ENCODE assay signal across 8 cellular contexts in the genomic region with DNA sequence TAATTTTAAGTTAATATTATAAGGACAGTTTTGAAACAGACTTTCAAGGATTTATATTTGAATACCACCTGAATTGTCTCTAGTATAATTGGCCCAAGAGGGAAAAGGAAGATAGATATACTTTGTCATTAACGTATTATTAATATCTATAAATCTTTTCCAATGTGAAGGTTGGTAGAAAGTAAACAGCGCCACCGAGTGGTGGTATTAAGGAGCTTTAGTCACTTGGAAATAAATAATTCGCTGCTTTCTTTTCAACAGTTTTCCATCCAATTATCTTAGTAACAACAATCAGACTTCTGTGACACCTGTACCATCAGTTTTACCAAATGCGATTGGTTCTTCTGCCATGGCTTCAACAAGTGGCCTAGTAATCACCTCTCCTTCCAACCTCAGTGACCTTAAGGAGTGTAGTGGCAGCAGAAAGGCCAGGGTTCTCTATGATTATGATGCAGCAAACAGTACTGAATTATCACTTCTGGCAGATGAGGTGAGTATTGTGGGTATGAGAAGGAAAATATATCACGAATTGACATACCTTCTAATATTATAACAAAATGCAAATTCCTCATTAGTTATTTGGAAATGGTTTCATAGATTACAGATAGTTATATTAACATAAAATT. TPM values are rescaled to one million over a fixed set of nuclear protein-coding genes. Genes with fewer than 3 reads are reported as not detected.
A peak's percentile ranks its signal among the peaks of the same experiment; 100 is the strongest.
DNase-seq lines count a peak whose midpoint lies in the region; ATAC-seq and TF ChIP-seq lines count a peak whose summit lies in the region.

No MANE protein-coding gene starts in this region.

- TF ChIP-seq EP300 in Ishikawa (IDR thresholded peaks at IDR 0.05; ENCODE audit: borderline replicate concordance): no peak

- TF ChIP-seq RAD21 in Ishikawa (IDR thresholded peaks at IDR 0.05; ENCODE audit: low read depth): peak; percentile 47; the same call in 1 of the 2 replicates

- TF ChIP-seq POLR2A in gastrocnemius medialis (IDR thresholded peaks at IDR 0.05): no peak

- no peaks in the 10 kb centered on the region for H3K4me1 ChIP-seq in gastrocnemius medialis

- intact Hi-C loops in gastrocnemius medialis (cut with DNase I; ENCODE audit: low total_unique reads): loop anchor here (1.0 to 5.0 kb wide), 2 partner anchors 38 to 270 kb away; partner anchors contain the start of gene SH3GLB1

- no peak overlapping the region for H3K4me3 ChIP-seq in fibroblast of mammary gland (ENCODE audit: control insufficient read depth, low read depth, low read length)
- H3K4me3 ChIP-seq in gastrocnemius medialis: no peak overlapping the region

- peaks cover 0 to 79% of the 10 kb centered on the region in 2 donors for H3K36me3 ChIP-seq in gastrocnemius medialis

- peak in 1 of 2 donors; percentile 43 for ATAC-seq in gastrocnemius medialis

- H3K27me3 ChIP-seq in gastrocnemius medialis: no peaks in the 10 kb centered on the region

- H3K27ac ChIP-seq in VCaP (no peak overlapping the region), gastrocnemius medialis (no peak overlapping the region)

- peak; percentile 61 for DNase-seq in DMS 273 (lab: John Stamatoyannopoulos, UW; ENCODE audit: unreplicated experiment)
- DNase-seq in DMS 273 treated with DMSO at 0.1 percent for 48 hours (lab: John Stamatoyannopoulos, UW): no peak
- DNase-seq in fibroblast of mammary gland (ENCODE audit: low read depth): peak; percentile 51
- DNase-seq in gastrocnemius medialis: no peak
- DNase-seq in NCI-H1436 treated with DMSO at 0.1 percent for 48 hours (lab: John Stamatoyannopoulos, UW): no peak
- no peak for DNase-seq in amniotic stem cell (lab: John Stamatoyannopoulos, UW)

- in situ Hi-C loops in gastrocnemius medialis (cut with MboI; ENCODE audit: low sequenced_read_pairs in 4 of 4): loop anchor here in 1 of 4 donors (25.0 kb wide), 1 partner anchor 355 kb away; the partner anchor contains the start of gene ODF2L

- peak; percentile 81 for TF ChIP-seq CTCF in VCaP (conservative IDR thresholded peaks at IDR 0.05)
- peak; percentile 58 for TF ChIP-seq CTCF in fibroblast of mammary gland (conservative IDR thresholded peaks at IDR 0.05; ENCODE audit: control insufficient read depth, insufficient read depth, low read depth, low read length)
- peak; percentile 56 to 75 (median 65) for TF ChIP-seq CTCF in gastrocnemius medialis (IDR thresholded peaks at IDR 0.05 in 4 of 5, conservative IDR thresholded peaks at IDR 0.05 in 1 of 5)

- H3K9me3 ChIP-seq in gastrocnemius medialis: no peaks in the 10 kb centered on the region

TF ChIP-seq in Ishikawa, 13 proteins besides CTCF, POLR2A, EP300 and RAD21:
- TF ChIP-seq TAF1 (IDR thresholded peaks at IDR 0.05; ENCODE audit: low read depth) (no peak), CREB1 (IDR thresholded peaks at IDR 0.05; ENCODE audit: low read depth) (no peak), TCF12 (IDR thresholded peaks at IDR 0.05; ENCODE audit: low read depth) (no peak)

RNA-seq across cellular contexts. Expression of gene SH3GLB1, which starts 37.7 kb away (rescaled TPM):
- total RNA-seq in gastrocnemius medialis: 100 to 1,000 TPM in 2 of 4 donors, 10 to 100 TPM in 2; 76.6 to 168 (median 112) TPM

Comparison
In these comparisons a context has a peak if more than half of its experiments do, and no peak if none do; other contexts are left out.
1. DNase-seq: peak in DMS 273 (single experiment) and fibroblast of mammary gland (single experiment); none in DMS 273 treated with DMSO at 0.1 percent for 48 hours (single experiment), gastrocnemius medialis (0 of 2), NCI-H1436 treated with DMSO at 0.1 percent for 48 hours (single experiment) and amniotic stem cell (single experiment).
2. Peak in every context shown above with its lines, with median percentiles within 50 percentile points of each other: CTCF ChIP-seq.